In genomic region chr12:89789862-89790261, GRCh38 we compare ENCODE assay signal across 8 cellular contexts.
A peak's percentile ranks its signal among the peaks of the same experiment; 100 is the strongest.
DNase-seq lines count a peak whose midpoint lies in the region; ATAC-seq and TF ChIP-seq lines count a peak whose summit lies in the region.
"Had no signal": no experiment of that assay in that cellular context is flagged by ENCODE, and none has a peak within 500 bp of the region (broad histone marks: within the 10 kb centered on the region; RNA-seq: fewer than 3 reads in every experiment).

No MANE protein-coding gene starts in this region.

- WGBS in tibial nerve, 2 donors = 19 to 26% methylated on average over 1 of the region's 1 CpG

- H3K4me3 Mint-ChIP-seq in activated B cell treated with CpG ODN at 0.5 μM for 24 hours = peak overlapping the region; percentile 67

- H3K27ac ChIP-seq in tibial nerve = no peak overlapping the region
- H3K27ac ChIP-seq: WERI-Rb-1 had no signal

- TF ChIP-seq POLR2A in tibial nerve (IDR thresholded peaks at IDR 0.05) = no peak

- H3K4me3 ChIP-seq in tibial nerve = no peak overlapping the region

- H3K4me1 ChIP-seq in tibial nerve = no peaks in the 10 kb centered on the region

- peaks cover 20% of the 10 kb centered on the region for H3K4me1 Mint-ChIP-seq in activated B cell treated with CpG ODN at 0.5 μM for 24 hours

- intact Hi-C loops in activated B cell treated with CpG ODN at 0.5 μM for 24 hours (cut with micrococcal nuclease) = loop anchor here (1.0 to 2.0 kb wide), 5 partner anchors 17 to 91 kb away; partner anchors contain the start of gene ATP2B1

- H3K27ac Mint-ChIP-seq in activated B cell treated with CpG ODN at 0.5 μM for 24 hours = peak overlapping the region; percentile 87

- peak; percentile 41 to 75 for TF ChIP-seq EP300 in tibial nerve (IDR thresholded peaks at IDR 0.05)

- peaks cover 0 to 8% (median 0%) of the 10 kb centered on the region in 4 donors for H3K9me3 ChIP-seq in tibial nerve

- ATAC-seq in GM19395 (IDR thresholded peaks at IDR 0.05; ENCODE audit: unreplicated experiment) = peak; percentile 95
- ATAC-seq in HG03108 (IDR thresholded peaks at IDR 0.05; ENCODE audit: unreplicated experiment) = peak; percentile 50
- ATAC-seq in activated B cell treated with CpG ODN at 0.5 μM for 24 hours (ENCODE audit: low read depth) = peak; percentile 97
- no peak for ATAC-seq in esophagus mucosa

- POLR2A ChIA-PET in activated B cell treated with CpG ODN at 0.5 μM for 24 hours (lab: Charles Lee) = interaction anchor here (1.4 kb wide), 1 partner anchor 80 kb away, joined by 5 read pairs; no protein-coding TSS in a partner anchor

- H3K9me3 Mint-ChIP-seq in activated B cell treated with CpG ODN at 0.5 μM for 24 hours = peaks cover 12% of the 10 kb centered on the region

- DNase-seq in activated B cell treated with CpG ODN at 0.5 μM for 24 hours (no peak), tibial nerve (ENCODE audit: low spot score in 2 of 2) (no peak), NCI-H748 (lab: John Stamatoyannopoulos, UW; ENCODE audit: unreplicated experiment) (no peak), NCI-H1694 treated with DMSO at 0.1 percent for 48 hours (lab: John Stamatoyannopoulos, UW) (no peak)
- DNase-seq: WERI-Rb-1 had no signal

- no peaks in the 10 kb centered on the region for H3K27me3 Mint-ChIP-seq in activated B cell treated with CpG ODN at 0.5 μM for 24 hours

- peaks cover 6% of the 10 kb centered on the region for H3K36me3 Mint-ChIP-seq in activated B cell treated with CpG ODN at 0.5 μM for 24 hours (ENCODE audit: low read depth)

- no peak for TF ChIP-seq CTCF in activated B cell treated with CpG ODN at 0.5 μM for 24 hours (IDR thresholded peaks at IDR 0.05)
- no peak for TF ChIP-seq CTCF in tibial nerve (IDR thresholded peaks at IDR 0.05)

- no peaks in the 10 kb centered on the region for H3K36me3 ChIP-seq in tibial nerve
- H3K36me3 ChIP-seq: WERI-Rb-1 had no signal

- no peaks in the 10 kb centered on the region for H3K27me3 ChIP-seq in tibial nerve

- CTCF ChIA-PET in activated B cell treated with CpG ODN at 0.5 μM for 24 hours (lab: Charles Lee) = no interaction called here
